In the genomic region with DNA sequence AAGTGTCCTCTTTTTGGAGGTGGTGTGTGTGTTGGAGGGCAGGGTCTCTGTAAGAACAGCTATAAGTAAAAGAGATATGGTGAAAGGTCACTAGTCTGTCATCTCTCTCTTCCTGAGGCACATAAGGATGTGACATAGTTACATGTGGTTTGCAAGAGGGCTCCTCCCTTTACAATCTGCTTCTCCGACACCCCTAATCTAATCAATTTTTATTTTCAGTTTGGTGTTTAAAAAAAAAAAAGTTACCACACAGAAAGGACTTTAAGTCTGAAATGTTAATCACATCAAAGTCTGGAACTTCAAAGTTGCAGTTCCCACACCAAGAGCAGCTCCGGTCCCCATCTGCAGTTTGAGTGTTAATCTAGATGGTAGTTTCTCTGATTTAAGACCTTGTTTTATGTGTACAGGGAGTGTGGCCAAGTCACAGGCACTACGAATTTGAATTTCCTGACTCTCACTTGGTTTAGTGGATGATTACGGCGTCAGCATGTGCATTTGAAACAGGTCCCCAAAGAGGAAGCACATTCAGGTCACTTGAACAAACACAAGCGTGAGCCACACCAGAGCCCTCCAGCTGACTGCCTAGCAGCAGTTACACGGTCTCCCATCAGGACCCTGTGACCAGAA, we compare ENCODE assay signal across 8 cellular contexts. TPM values are rescaled to one million over a fixed set of nuclear protein-coding genes. Genes with fewer than 3 reads are reported as not detected.
DNase-seq lines count a peak whose midpoint lies in the region; ATAC-seq and TF ChIP-seq lines count a peak whose summit lies in the region.

No MANE protein-coding gene starts in this region.

- peak overlapping the region; percentile 55 for H3K27ac Mint-ChIP-seq in mesothelial cell of epicardium

- H3K4me3 Mint-ChIP-seq in mesothelial cell of epicardium = no peak overlapping the region

- H3K4me1 Mint-ChIP-seq in mesothelial cell of epicardium = peaks cover 52% of the 10 kb centered on the region

- TF ChIP-seq POLR2A in uterus (IDR thresholded peaks at IDR 0.05) = no peak

- DNase-seq in GM04504 (ENCODE audit: low read depth) (peak; percentile 8), mesothelial cell of epicardium (ENCODE audit: low spot score in 2 of 2, unreplicated experiment in 2 of 2) (no peak), uterus (peak; percentile 41 to 73), SIG-M5 treated with dmso at 0.1 percent for 504 hours (lab: John Stamatoyannopoulos, UW; ENCODE audit: unreplicated experiment) (no peak), NCI-H748 treated with DMSO at 0.1 percent for 48 hours (lab: John Stamatoyannopoulos, UW) (no peak)
- peak; percentile 68 for DNase-seq in Jurkat, Clone E6-1 (ENCODE audit: low read depth, low spot score)
- peak; percentile 30 for DNase-seq in activated T-helper 9 cell treated with anti-CD3 and anti-CD28 coated beads, Interleukin-2, amount 50 U/mL, for 16 hours (ENCODE audit: low read depth)

- peaks cover 3% of the 10 kb centered on the region for H3K36me3 Mint-ChIP-seq in mesothelial cell of epicardium

- peaks cover 6 to 24% of the 10 kb centered on the region in 2 donors for H3K4me1 ChIP-seq in uterus

- intact Hi-C loops in uterus (cut with DNase I; ENCODE audit: low total_unique reads) = no loop called here

- H3K27me3 Mint-ChIP-seq in mesothelial cell of epicardium (ENCODE audit: low read depth) = no peaks in the 10 kb centered on the region

- H3K27me3 ChIP-seq in uterus = no peaks in the 10 kb centered on the region

- peak; percentile 92 for ATAC-seq in GM21515 (IDR thresholded peaks at IDR 0.05; ENCODE audit: unreplicated experiment)

- H3K27ac ChIP-seq in uterus = peak overlapping the region; percentile 70 to 82

- TF ChIP-seq CTCF in mesothelial cell of epicardium (IDR thresholded peaks at IDR 0.05; ENCODE audit: unreplicated experiment) (no peak), uterus (IDR thresholded peaks at IDR 0.05) (no peak)

- H3K9me3 Mint-ChIP-seq in mesothelial cell of epicardium = peaks cover 3% of the 10 kb centered on the region

- no peaks in the 10 kb centered on the region for H3K36me3 ChIP-seq in uterus

- H3K9me3 ChIP-seq in uterus = no peaks in the 10 kb centered on the region

- peak overlapping the region; percentile 7 for H3K4me3 ChIP-seq in Jurkat, Clone E6-1 (ENCODE audit: low read length)
- H3K4me3 ChIP-seq in uterus = peak overlapping the region in 1 of 2 donors; percentile 6

RNA-seq across cellular contexts. Expression of gene FOXO1, which starts 53.1 kb away (rescaled TPM):
- 2.1 TPM for polyA plus RNA-seq in Jurkat, Clone E6-1 (2012; ENCODE audit: insufficient read depth, insufficient read length)
- 31.7 to 33.7 TPM (median 32.7 TPM) in 3 replicates for total RNA-seq in mesothelial cell of epicardium
- total RNA-seq in uterus = 100 to 1,000 TPM in 1 of 4 donors, 10 to 100 TPM in 3; 46.8 to 130 (median 60.9) TPM

Comparison
In these comparisons a context has a peak if more than half of its experiments do, and no peak if none do; other contexts are left out.
1. DNase-seq: peak in GM04504 (single experiment), Jurkat, Clone E6-1 (single experiment), activated T-helper 9 cell treated with anti-CD3 and anti-CD28 coated beads, Interleukin-2, amount 50 U/mL, for 16 hours (single experiment) and uterus (2 of 2); none in mesothelial cell of epicardium (0 of 2), SIG-M5 treated with dmso at 0.1 percent for 504 hours (single experiment) and NCI-H748 treated with DMSO at 0.1 percent for 48 hours (single experiment).